8 cellular contexts compared by ENCODE assay signal in genomic region chr4:40840985-40841571, GRCh38.
DNase-seq lines count a peak whose midpoint lies in the region; ATAC-seq and TF ChIP-seq lines count a peak whose summit lies in the region.

No MANE protein-coding gene starts in this region.

- TF ChIP-seq EP300 in SK-N-SH (IDR thresholded peaks at IDR 0.05; ENCODE audit: borderline replicate concordance in 1 of 2, low read depth in 1 of 2, low read length in 1 of 2), result no peak

- H3K9ac ChIP-seq in SK-N-SH, result no peak overlapping the region

- H3K27ac Mint-ChIP-seq in activated naive CD8-positive, alpha-beta T cell treated with anti-CD3 and anti-CD28 coated beads, Interleukin-2, amount 10 ng/mL, durations not matched to agents 7 days and 5 days, result no peak overlapping the region

- H3K27ac ChIP-seq in SK-N-SH (ENCODE audit: low read depth in 2 of 2, low read length in 1 of 2), result peak overlapping the region in 1 of 2 experiments; percentile 69; a peak in 2 of 4 replicates

- CTCF ChIA-PET in SK-N-SH (lab: Yijun Ruan, JAX), result interaction anchor here (0.6 to 10.6 kb wide), 41 partner anchors 8 to 381 kb away, joined by 3 to 88 read pairs (median 4); partner anchors contain the start of gene NSUN7

- peak overlapping the region; percentile 43; the same call in 1 of the 2 replicates for H2AFZ ChIP-seq in SK-N-SH (ENCODE audit: low read depth)

- H3K4me3 ChIP-seq in MG63, result no peak overlapping the region
- H3K4me3 ChIP-seq in SK-N-SH (ENCODE audit: low read depth in 2 of 2, low read length in 1 of 2), result peak overlapping the region in 1 of 2 experiments; percentile 5; a peak in 1 of 4 replicates

- peak; percentile 68 for TF ChIP-seq RAD21 in SK-N-SH (IDR thresholded peaks at IDR 0.05; ENCODE audit: low read length)

- H3K4me3 Mint-ChIP-seq in activated naive CD8-positive, alpha-beta T cell treated with anti-CD3 and anti-CD28 coated beads, Interleukin-2, amount 10 ng/mL, durations not matched to agents 7 days and 5 days, result no peak overlapping the region

- POLR2A ChIA-PET in SK-N-SH (lab: Yijun Ruan, JAX), result no interaction called here
- POLR2A ChIA-PET in activated naive CD8-positive, alpha-beta T cell treated with anti-CD3 and anti-CD28 coated beads, Interleukin-2, amount 10 ng/mL, durations not matched to agents 7 days and 5 days (lab: Charles Lee), result no interaction called here

- no peaks in the 10 kb centered on the region for H3K36me3 Mint-ChIP-seq in activated naive CD8-positive, alpha-beta T cell treated with anti-CD3 and anti-CD28 coated beads, Interleukin-2, amount 10 ng/mL, durations not matched to agents 7 days and 5 days

- intact Hi-C loops in left cardiac atrium (cut with DNase I), result loop anchor here (2.0 to 10.0 kb wide), 2 partner anchors 54 to 58 kb away; no protein-coding TSS in a partner anchor

- TF ChIP-seq CTCF in SK-N-SH (IDR thresholded peaks at IDR 0.05), result peak; percentile 92

- peaks cover 0 to 26% of the 10 kb centered on the region in 2 experiments; a peak in 1 of 4 replicates for H3K4me1 ChIP-seq in SK-N-SH (ENCODE audit: control insufficient read depth in 1 of 2, insufficient read depth in 2 of 2, low read depth in 1 of 2, low read length in 1 of 2)

- H3K27me3 ChIP-seq in MG63 (no peaks in the 10 kb centered on the region), SK-N-SH (ENCODE audit: insufficient read depth) (no peaks in the 10 kb centered on the region)

- peak; percentile 81 for ATAC-seq in activated naive CD8-positive, alpha-beta T cell treated with anti-CD3 and anti-CD28 coated beads, Interleukin-2, amount 10 ng/mL, durations not matched to agents 7 days and 5 days (ENCODE audit: low read depth)
- peak; percentile 35 to 70 for ATAC-seq in left cardiac atrium

- H3K79me2 ChIP-seq in SK-N-SH (ENCODE audit: insufficient read depth), result peaks cover 16% of the 10 kb centered on the region

- peaks cover 6% of the 10 kb centered on the region for H3F3A ChIP-seq in SK-N-SH (replicated peaks; ENCODE audit: insufficient read depth)

- no peaks in the 10 kb centered on the region for H3K36me3 ChIP-seq in MG63
- H3K36me3 ChIP-seq in SK-N-SH (replicated peaks in 1 of 2; ENCODE audit: control insufficient read depth in 1 of 2, insufficient read depth in 2 of 2, low read length in 1 of 2), result peaks cover 6 to 14% of the 10 kb centered on the region in 2 experiments

- no peaks in the 10 kb centered on the region for H3K9me2 ChIP-seq in SK-N-SH

- H4K20me1 ChIP-seq in SK-N-SH (ENCODE audit: insufficient read depth), result no peaks in the 10 kb centered on the region

- no peaks in the 10 kb centered on the region for H3K27me3 Mint-ChIP-seq in activated naive CD8-positive, alpha-beta T cell treated with anti-CD3 and anti-CD28 coated beads, Interleukin-2, amount 10 ng/mL, durations not matched to agents 7 days and 5 days

- 56% methylated on average over 7 of the region's 7 CpGs for WGBS in SK-N-SH (ENCODE audit: low lambda C conversion rate)

- H3K9me3 Mint-ChIP-seq in activated naive CD8-positive, alpha-beta T cell treated with anti-CD3 and anti-CD28 coated beads, Interleukin-2, amount 10 ng/mL, durations not matched to agents 7 days and 5 days, result no peaks in the 10 kb centered on the region

- peak overlapping the region; percentile 35 for H3K4me2 ChIP-seq in SK-N-SH

- H3K9me3 ChIP-seq in MG63 (no peaks in the 10 kb centered on the region), SK-N-SH (no peaks in the 10 kb centered on the region)

- H3K4me1 Mint-ChIP-seq in activated naive CD8-positive, alpha-beta T cell treated with anti-CD3 and anti-CD28 coated beads, Interleukin-2, amount 10 ng/mL, durations not matched to agents 7 days and 5 days, result peaks cover 7% of the 10 kb centered on the region

- DNase-seq in DMS53 treated with DMSO at 0.1 percent for 48 hours (lab: John Stamatoyannopoulos, UW; ENCODE audit: unreplicated experiment) (peak; percentile 91), H4 (ENCODE audit: low spot score) (peak; percentile 94), MG63 (peak; percentile 62), SK-N-SH (peak; percentile 72), left cardiac atrium (peak; percentile 86), renal cortical epithelial cell (ENCODE audit: low read depth) (peak; percentile 88), dedifferentiated amniotic fluid mesenchymal stem cell (ENCODE audit: extremely low spot score) (no peak)
- DNase-seq in activated naive CD8-positive, alpha-beta T cell treated with anti-CD3 and anti-CD28 coated beads, Interleukin-2, amount 10 ng/mL, durations not matched to agents 7 days and 5 days, result peak; percentile 72

TF ChIP-seq in SK-N-SH, 30 proteins besides CTCF, POLR2A, EP300 and RAD21 (continues in another document):
- no peak for TF ChIP-seq TAF1 (IDR thresholded peaks at IDR 0.05; ENCODE audit: borderline replicate concordance, low read depth, low read length)
- TF ChIP-seq FOXJ3 (CRISPR knock-in tag; IDR thresholded peaks at IDR 0.05), result no peak
- TF ChIP-seq GATA2 (CRISPR knock-in tag; IDR thresholded peaks at IDR 0.05), result no peak
- TF ChIP-seq ELF1 (IDR thresholded peaks at IDR 0.05), result no peak
- TF ChIP-seq, protein P1, sequence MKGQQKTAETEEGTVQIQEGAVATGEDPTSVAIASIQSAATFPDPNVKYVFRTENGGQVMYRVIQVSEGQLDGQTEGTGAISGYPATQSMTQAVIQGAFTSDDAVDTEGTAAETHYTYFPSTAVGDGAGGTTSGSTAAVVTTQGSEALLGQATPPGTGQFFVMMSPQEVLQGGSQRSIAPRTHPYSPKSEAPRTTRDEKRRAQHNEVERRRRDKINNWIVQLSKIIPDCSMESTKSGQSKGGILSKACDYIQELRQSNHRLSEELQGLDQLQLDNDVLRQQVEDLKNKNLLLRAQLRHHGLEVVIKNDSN (IDR thresholded peaks at IDR 0.05; ENCODE audit: borderline replicate concordance, low read depth), result no peak
- TF ChIP-seq NRF1 (IDR thresholded peaks at IDR 0.05; ENCODE audit: low read depth, low read length), result no peak
- TF ChIP-seq, protein P2, sequence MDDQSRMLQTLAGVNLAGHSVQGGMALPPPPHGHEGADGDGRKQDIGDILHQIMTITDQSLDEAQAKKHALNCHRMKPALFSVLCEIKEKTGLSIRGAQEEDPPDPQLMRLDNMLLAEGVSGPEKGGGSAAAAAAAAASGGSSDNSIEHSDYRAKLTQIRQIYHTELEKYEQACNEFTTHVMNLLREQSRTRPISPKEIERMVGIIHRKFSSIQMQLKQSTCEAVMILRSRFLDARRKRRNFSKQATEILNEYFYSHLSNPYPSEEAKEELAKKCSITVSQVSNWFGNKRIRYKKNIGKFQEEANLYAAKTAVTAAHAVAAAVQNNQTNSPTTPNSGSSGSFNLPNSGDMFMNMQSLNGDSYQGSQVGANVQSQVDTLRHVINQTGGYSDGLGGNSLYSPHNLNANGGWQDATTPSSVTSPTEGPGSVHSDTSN (IDR thresholded peaks at IDR 0.05), result peak; percentile 61
- no peak; the same call in 1 of the 2 replicates for TF ChIP-seq MXI1 (IDR thresholded peaks at IDR 0.05; ENCODE audit: low read depth, low read length)
- no peak for TF ChIP-seq RFX5 (IDR thresholded peaks at IDR 0.05; ENCODE audit: low read length)
- TF ChIP-seq USF2 (IDR thresholded peaks at IDR 0.05; ENCODE audit: borderline replicate concordance, low read depth, low read length), result no peak
- 0 out of 2 replicates have a peak, but pooled peaks have one; percentile 40 for TF ChIP-seq SIN3A (IDR thresholded peaks at IDR 0.05; ENCODE audit: borderline replicate concordance, low read depth, low read length)
- TF ChIP-seq YY1 (IDR thresholded peaks at IDR 0.05; ENCODE audit: low read depth), result no peak
- TF ChIP-seq CHD2 (IDR thresholded peaks at IDR 0.05; ENCODE audit: low read length, partially characterized antibody), result no peak
- TF ChIP-seq SMC3 (IDR thresholded peaks at IDR 0.05; ENCODE audit: low read depth, low read length), result peak; percentile 68
- peak; percentile 53; the same call in 1 of the 2 replicates for TF ChIP-seq FOSL2 (IDR thresholded peaks at IDR 0.05; ENCODE audit: borderline replicate concordance, low read depth)
- TF ChIP-seq RXRA (IDR thresholded peaks at IDR 0.05; ENCODE audit: borderline replicate concordance, low read depth), result no peak
- no peak for TF ChIP-seq GABPA (IDR thresholded peaks at IDR 0.05; ENCODE audit: low read depth)
- TF ChIP-seq FOXM1 (IDR thresholded peaks at IDR 0.05; ENCODE audit: low read depth), result no peak
- TF ChIP-seq REST (IDR thresholded peaks at IDR 0.05; ENCODE audit: low read depth, low read length), result no peak
- TF ChIP-seq TEAD4 (IDR thresholded peaks at IDR 0.05; ENCODE audit: borderline replicate concordance, insufficient read depth), result no peak
- TF ChIP-seq JUND (IDR thresholded peaks at IDR 0.05), result no peak
